ENCODE assay signal across 1 cellular context in the genomic region with DNA sequence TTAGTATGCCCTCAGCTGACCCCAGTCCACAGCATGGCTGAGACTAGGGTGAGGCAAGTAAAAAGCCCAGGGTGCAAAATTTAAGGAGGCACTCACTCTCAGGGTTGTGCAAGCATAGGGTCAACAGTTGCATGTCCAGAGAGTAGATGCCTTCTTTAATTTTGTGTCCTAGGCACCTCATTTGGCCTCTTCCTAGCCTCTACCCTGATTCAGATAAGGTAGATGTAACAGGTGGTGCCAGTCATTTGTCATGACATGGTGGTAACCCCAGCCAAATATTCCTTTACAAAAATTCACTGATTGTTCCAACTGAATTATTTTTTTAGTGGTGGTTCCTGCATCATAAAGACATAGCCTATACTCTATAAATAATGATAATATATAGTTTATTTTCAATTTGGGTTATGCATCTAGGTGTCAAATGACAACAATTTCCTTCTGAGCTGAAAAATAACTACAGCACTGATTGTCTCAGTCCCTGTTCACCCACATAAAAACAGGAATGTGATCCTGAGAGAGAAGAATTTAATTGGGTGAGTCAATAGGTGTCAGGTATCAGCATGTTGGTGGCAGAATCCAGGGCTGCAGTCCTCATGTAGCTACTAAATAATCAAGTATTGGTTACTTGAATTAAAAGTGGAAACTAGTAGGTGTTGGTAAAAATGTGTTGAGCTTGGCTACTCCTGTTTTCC.
TF ChIP-seq lines count a peak whose summit lies in the region.

No MANE protein-coding gene starts in this region.

TF ChIP-seq in SK-N-SH treated with all-trans-retinoic acid at 6 μM for 48 hours, 23 proteins besides CTCF, POLR2A, EP300 and RAD21 (continued from another document):
- TF ChIP-seq, protein P1, sequence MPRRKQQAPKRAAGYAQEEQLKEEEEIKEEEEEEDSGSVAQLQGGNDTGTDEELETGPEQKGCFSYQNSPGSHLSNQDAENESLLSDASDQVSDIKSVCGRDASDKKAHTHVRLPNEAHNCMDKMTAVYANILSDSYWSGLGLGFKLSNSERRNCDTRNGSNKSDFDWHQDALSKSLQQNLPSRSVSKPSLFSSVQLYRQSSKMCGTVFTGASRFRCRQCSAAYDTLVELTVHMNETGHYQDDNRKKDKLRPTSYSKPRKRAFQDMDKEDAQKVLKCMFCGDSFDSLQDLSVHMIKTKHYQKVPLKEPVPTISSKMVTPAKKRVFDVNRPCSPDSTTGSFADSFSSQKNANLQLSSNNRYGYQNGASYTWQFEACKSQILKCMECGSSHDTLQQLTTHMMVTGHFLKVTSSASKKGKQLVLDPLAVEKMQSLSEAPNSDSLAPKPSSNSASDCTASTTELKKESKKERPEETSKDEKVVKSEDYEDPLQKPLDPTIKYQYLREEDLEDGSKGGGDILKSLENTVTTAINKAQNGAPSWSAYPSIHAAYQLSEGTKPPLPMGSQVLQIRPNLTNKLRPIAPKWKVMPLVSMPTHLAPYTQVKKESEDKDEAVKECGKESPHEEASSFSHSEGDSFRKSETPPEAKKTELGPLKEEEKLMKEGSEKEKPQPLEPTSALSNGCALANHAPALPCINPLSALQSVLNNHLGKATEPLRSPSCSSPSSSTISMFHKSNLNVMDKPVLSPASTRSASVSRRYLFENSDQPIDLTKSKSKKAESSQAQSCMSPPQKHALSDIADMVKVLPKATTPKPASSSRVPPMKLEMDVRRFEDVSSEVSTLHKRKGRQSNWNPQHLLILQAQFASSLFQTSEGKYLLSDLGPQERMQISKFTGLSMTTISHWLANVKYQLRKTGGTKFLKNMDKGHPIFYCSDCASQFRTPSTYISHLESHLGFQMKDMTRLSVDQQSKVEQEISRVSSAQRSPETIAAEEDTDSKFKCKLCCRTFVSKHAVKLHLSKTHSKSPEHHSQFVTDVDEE (CRISPR knock-in tag; IDR thresholded peaks at IDR 0.05), result no peak
- TF ChIP-seq CSDC2 (CRISPR knock-in tag; IDR thresholded peaks at IDR 0.05) (no peak), PPARA (CRISPR knock-in tag; IDR thresholded peaks at IDR 0.05; ENCODE audit: borderline replicate concordance) (no peak)
